ENCODE assay signal across 10 cellular contexts in genomic region chr20:24783631-24784492, GRCh38.
DNase-seq lines count a peak whose midpoint lies in the region; ATAC-seq and TF ChIP-seq lines count a peak whose summit lies in the region.
"Had no signal": no experiment of that assay in that cellular context is flagged by ENCODE, and none has a peak within 500 bp of the region (broad histone marks: within the 10 kb centered on the region; RNA-seq: fewer than 3 reads in every experiment).

No MANE protein-coding gene starts in this region.

- intact Hi-C loops in activated naive CD4-positive, alpha-beta T cell treated with anti-CD3 and anti-CD28 coated beads for 36 hours (cut with micrococcal nuclease), result loop anchor here (2.0 to 5.0 kb wide), 3 partner anchors 135 to 482 kb away; no protein-coding TSS in a partner anchor
- intact Hi-C loops in testis (cut with DNase I; ENCODE audit: low total_unique reads) (no loop called here), esophagus squamous epithelium (cut with DNase I) (loop anchor here (10.0 kb wide), 1 partner anchor 331 kb away; no protein-coding TSS in a partner anchor)

- H3K36me3 ChIP-seq in testis (ENCODE audit: low read depth, missing control alignments) (no peaks in the 10 kb centered on the region), esophagus squamous epithelium (no peaks in the 10 kb centered on the region)

- H3K4me1 ChIP-seq in testis, result no peaks in the 10 kb centered on the region
- H3K4me1 ChIP-seq in esophagus squamous epithelium, result peaks cover 0 to 11% (median 0%) of the 10 kb centered on the region in 3 donors

- H3K27me3 Mint-ChIP-seq in activated naive CD4-positive, alpha-beta T cell treated with anti-CD3 and anti-CD28 coated beads for 36 hours (ENCODE audit: low read depth), result peaks cover 4% of the 10 kb centered on the region

- CTCF ChIA-PET in activated naive CD4-positive, alpha-beta T cell treated with anti-CD3 and anti-CD28 coated beads for 36 hours (lab: Charles Lee), result interaction anchor here (0.6 to 1.3 kb wide), 2 partner anchors 146 to 212 kb away, joined by 3 to 4 read pairs; no protein-coding TSS in a partner anchor

- H3K36me3 Mint-ChIP-seq in activated naive CD4-positive, alpha-beta T cell treated with anti-CD3 and anti-CD28 coated beads for 36 hours (ENCODE audit: low read depth), result no peaks in the 10 kb centered on the region
- no peaks in the 10 kb centered on the region for H3K36me3 Mint-ChIP-seq in stimulated activated effector memory CD8-positive, alpha-beta T cell treated with anti-CD3 and anti-CD28 coated beads, Interleukin-12 subunit alpha, Interleukin-12 subunit beta, amount 100 ng/mL, for 72 hours

- TF ChIP-seq POLR2A in testis (IDR thresholded peaks at IDR 0.05) (no peak), esophagus squamous epithelium (IDR thresholded peaks at IDR 0.05) (no peak)

- peak; percentile 61 for ATAC-seq in HG02763 (IDR thresholded peaks at IDR 0.05; ENCODE audit: unreplicated experiment)
- ATAC-seq in stimulated activated effector memory CD8-positive, alpha-beta T cell treated with anti-CD3 and anti-CD28 coated beads, Interleukin-12 subunit alpha, Interleukin-12 subunit beta, amount 100 ng/mL, for 72 hours, result no peak

- no peaks in the 10 kb centered on the region for H3K4me1 Mint-ChIP-seq in activated naive CD4-positive, alpha-beta T cell treated with anti-CD3 and anti-CD28 coated beads for 36 hours (ENCODE audit: low read depth)
- H3K4me1 Mint-ChIP-seq in stimulated activated effector memory CD8-positive, alpha-beta T cell treated with anti-CD3 and anti-CD28 coated beads, Interleukin-12 subunit alpha, Interleukin-12 subunit beta, amount 100 ng/mL, for 72 hours, result no peaks in the 10 kb centered on the region

- no peak overlapping the region for H3K4me3 Mint-ChIP-seq in activated naive CD4-positive, alpha-beta T cell treated with anti-CD3 and anti-CD28 coated beads for 36 hours
- no peak overlapping the region for H3K4me3 Mint-ChIP-seq in stimulated activated effector memory CD8-positive, alpha-beta T cell treated with anti-CD3 and anti-CD28 coated beads, Interleukin-12 subunit alpha, Interleukin-12 subunit beta, amount 100 ng/mL, for 72 hours

- H3K9me3 ChIP-seq in testis, result no peaks in the 10 kb centered on the region
- H3K9me3 ChIP-seq in esophagus squamous epithelium, result no peaks in the 10 kb centered on the region

- no peak overlapping the region for H3K27ac Mint-ChIP-seq in activated naive CD4-positive, alpha-beta T cell treated with anti-CD3 and anti-CD28 coated beads for 36 hours
- no peak overlapping the region for H3K27ac Mint-ChIP-seq in stimulated activated effector memory CD8-positive, alpha-beta T cell treated with anti-CD3 and anti-CD28 coated beads, Interleukin-12 subunit alpha, Interleukin-12 subunit beta, amount 100 ng/mL, for 72 hours

- no peak overlapping the region for H3K27ac ChIP-seq in VCaP
- no peak overlapping the region for H3K27ac ChIP-seq in testis
- no peak overlapping the region for H3K27ac ChIP-seq in esophagus squamous epithelium

- peak; percentile 44; the same call in 1 of the 2 replicates for TF ChIP-seq CTCF in VCaP (conservative IDR thresholded peaks at IDR 0.05)
- no peak for TF ChIP-seq CTCF in testis (IDR thresholded peaks at IDR 0.05)
- peak in 1 of 6 experiments; percentile 21 for TF ChIP-seq CTCF in esophagus squamous epithelium (IDR thresholded peaks at IDR 0.05)

- DNase-seq in activated naive CD4-positive, alpha-beta T cell treated with anti-CD3 and anti-CD28 coated beads for 36 hours, result peak; percentile 32
- no peak for DNase-seq in activated naive CD4-positive, alpha-beta T cell (lab: John Stamatoyannopoulos, UW)
- DNase-seq in testis (peak; percentile 36), esophagus squamous epithelium (lab: John Stamatoyannopoulos, UW) (no peak), inferior parietal cortex (ENCODE audit: extremely low spot score) (no peak)
- DNase-seq in stimulated activated effector memory CD8-positive, alpha-beta T cell treated with anti-CD3 and anti-CD28 coated beads, Interleukin-12 subunit alpha, Interleukin-12 subunit beta, amount 100 ng/mL, for 72 hours (ENCODE audit: low spot score in 2 of 2), result no peak
- DNase-seq: C1 segment of cervical spinal cord, cortex of kidney had no signal

- H3K27me3 ChIP-seq in testis (no peaks in the 10 kb centered on the region), esophagus squamous epithelium (peaks cover 0 to 4% (median 0%) of the 10 kb centered on the region in 4 donors)

- H3K4me3 ChIP-seq in testis (no peak overlapping the region), esophagus squamous epithelium (no peak overlapping the region)

- WGBS in testis, 2 donors, result 75 to 92% methylated on average over 7 to 9 of the region's 9 CpGs
- 55 to 70% methylated on average over 6 to 7 of the region's 9 CpGs for WGBS in esophagus squamous epithelium, 2 donors

- no peaks in the 10 kb centered on the region for H3K9me3 Mint-ChIP-seq in activated naive CD4-positive, alpha-beta T cell treated with anti-CD3 and anti-CD28 coated beads for 36 hours
- no peaks in the 10 kb centered on the region for H3K9me3 Mint-ChIP-seq in stimulated activated effector memory CD8-positive, alpha-beta T cell treated with anti-CD3 and anti-CD28 coated beads, Interleukin-12 subunit alpha, Interleukin-12 subunit beta, amount 100 ng/mL, for 72 hours

Comparison
In these comparisons a context has a peak if more than half of its experiments do, and no peak if none do; other contexts are left out.
1. DNase-seq: peak in activated naive CD4-positive, alpha-beta T cell treated with anti-CD3 and anti-CD28 coated beads for 36 hours (single experiment) and testis (single experiment); none in activated naive CD4-positive, alpha-beta T cell (0 of 4), esophagus squamous epithelium (single experiment), inferior parietal cortex (single experiment) and stimulated activated effector memory CD8-positive, alpha-beta T cell treated with anti-CD3 and anti-CD28 coated beads, Interleukin-12 subunit alpha, Interleukin-12 subunit beta, amount 100 ng/mL, for 72 hours (0 of 2).